ENCODE assay signal across 9 cellular contexts in the genomic region with DNA sequence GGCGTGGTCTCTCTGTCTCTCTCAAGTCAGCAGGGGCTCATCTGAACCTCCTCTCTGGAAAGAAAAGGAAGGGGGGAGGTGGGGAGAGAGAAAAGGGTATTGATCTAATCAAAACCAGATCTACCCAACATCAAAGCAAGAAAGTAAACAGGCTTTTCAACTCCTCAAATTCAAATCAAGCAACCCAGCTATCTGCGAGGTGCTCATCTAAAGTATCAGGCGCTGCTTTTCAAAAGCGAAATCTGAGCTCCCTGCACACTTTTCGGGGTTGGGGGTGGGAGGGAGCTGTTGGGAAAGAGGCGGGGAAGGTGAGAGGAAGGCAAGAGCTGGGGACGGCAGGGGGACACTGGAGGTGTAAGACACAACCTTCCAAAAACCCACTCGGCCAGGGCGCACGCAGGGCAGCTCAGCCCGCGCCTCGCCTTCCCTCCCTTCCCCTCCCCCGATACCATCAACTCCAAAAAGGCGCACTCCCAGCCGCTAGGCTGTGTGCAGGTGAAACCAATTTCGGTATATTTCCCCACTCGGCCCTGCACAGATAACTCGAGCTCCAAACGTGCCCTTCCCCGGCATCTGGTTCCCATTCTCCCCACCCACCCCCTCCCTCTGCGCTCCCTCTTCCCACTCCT. TPM values are rescaled to one million over a fixed set of nuclear protein-coding genes. Genes with fewer than 3 reads are reported as not detected.
A peak's percentile ranks its signal among the peaks of the same experiment; 100 is the strongest.
DNase-seq lines count a peak whose midpoint lies in the region; ATAC-seq and TF ChIP-seq lines count a peak whose summit lies in the region.
"Had no signal": no experiment of that assay in that cellular context is flagged by ENCODE, and none has a peak within 500 bp of the region (broad histone marks: within the 10 kb centered on the region; RNA-seq: fewer than 3 reads in every experiment).

No MANE protein-coding gene starts in this region.

- DNase-seq in NCI-H345 (lab: John Stamatoyannopoulos, UW) (peak; percentile 13), NCI-H345 treated with DMSO at 0.1 percent for 48 hours (lab: John Stamatoyannopoulos, UW; ENCODE audit: unreplicated experiment) (no peak), iPS-NIHi11 (ENCODE audit: low spot score) (peak; percentile 23), ascending aorta (ENCODE audit: low spot score in 2 of 2) (no peak)
- peak; percentile 31 for DNase-seq in activated CD4-positive, alpha-beta memory T cell treated with anti-CD3 and anti-CD28 coated beads for 36 hours
- DNase-seq in stimulated activated naive CD8-positive, alpha-beta T cell treated with anti-CD3 and anti-CD28 coated beads, Interleukin-15, amount 100 ng/mL, for 72 hours, result no peak

- H3K27ac ChIP-seq in ascending aorta, result peak overlapping the region in 1 of 2 donors; percentile 90

- POLR2A ChIA-PET in activated CD4-positive, alpha-beta memory T cell treated with anti-CD3 and anti-CD28 coated beads for 36 hours (lab: Charles Lee), result interaction anchor here (1.1 kb wide), 1 partner anchor 26 kb away, joined by 3 read pairs; no protein-coding TSS in a partner anchor

- H3K4me1 Mint-ChIP-seq in activated CD4-positive, alpha-beta memory T cell treated with anti-CD3 and anti-CD28 coated beads for 36 hours (ENCODE audit: low read depth), result peaks cover 19% of the 10 kb centered on the region
- H3K4me1 Mint-ChIP-seq in stimulated activated naive CD8-positive, alpha-beta T cell treated with anti-CD3 and anti-CD28 coated beads, Interleukin-15, amount 100 ng/mL, for 72 hours, result peaks cover 22% of the 10 kb centered on the region

- H3K9me3 Mint-ChIP-seq in activated CD4-positive, alpha-beta memory T cell treated with anti-CD3 and anti-CD28 coated beads for 36 hours, result no peaks in the 10 kb centered on the region
- no peaks in the 10 kb centered on the region for H3K9me3 Mint-ChIP-seq in stimulated activated naive CD8-positive, alpha-beta T cell treated with anti-CD3 and anti-CD28 coated beads, Interleukin-15, amount 100 ng/mL, for 72 hours

- H3K36me3 ChIP-seq in ascending aorta, result peaks cover 0 to 4% of the 10 kb centered on the region in 2 donors

- CTCF ChIA-PET in activated CD4-positive, alpha-beta memory T cell treated with anti-CD3 and anti-CD28 coated beads for 36 hours (lab: Charles Lee), result interaction anchor here (1.0 to 3.6 kb wide), 4 partner anchors 328 to 607 kb away, joined by 3 to 38 read pairs (median 4); no protein-coding TSS in a partner anchor

- H3K9me3 ChIP-seq in ascending aorta, result no peaks in the 10 kb centered on the region

- H3K36me3 Mint-ChIP-seq in activated CD4-positive, alpha-beta memory T cell treated with anti-CD3 and anti-CD28 coated beads for 36 hours, result peaks cover 1% of the 10 kb centered on the region

- H3K4me3 Mint-ChIP-seq in activated CD4-positive, alpha-beta memory T cell treated with anti-CD3 and anti-CD28 coated beads for 36 hours, result peak overlapping the region; percentile 76
- H3K4me3 Mint-ChIP-seq in stimulated activated naive CD8-positive, alpha-beta T cell treated with anti-CD3 and anti-CD28 coated beads, Interleukin-15, amount 100 ng/mL, for 72 hours, result peak overlapping the region; percentile 75 to 86

- no peak for TF ChIP-seq CTCF in ascending aorta (IDR thresholded peaks at IDR 0.05)

- H3K27ac Mint-ChIP-seq in activated CD4-positive, alpha-beta memory T cell treated with anti-CD3 and anti-CD28 coated beads for 36 hours, result no peak overlapping the region
- H3K27ac Mint-ChIP-seq in stimulated activated naive CD8-positive, alpha-beta T cell treated with anti-CD3 and anti-CD28 coated beads, Interleukin-15, amount 100 ng/mL, for 72 hours, result no peak overlapping the region

- peaks cover 8 to 16% of the 10 kb centered on the region in 2 donors for H3K4me1 ChIP-seq in ascending aorta

- peak overlapping the region in 1 of 2 donors; percentile 97 for H3K4me3 ChIP-seq in ascending aorta

- ATAC-seq in stimulated activated naive CD8-positive, alpha-beta T cell treated with anti-CD3 and anti-CD28 coated beads, Interleukin-15, amount 100 ng/mL, for 72 hours, result no peak
- ATAC-seq in HG03097 (IDR thresholded peaks at IDR 0.05; ENCODE audit: low FRiP score, unreplicated experiment) (no peak), GM19397 (IDR thresholded peaks at IDR 0.05; ENCODE audit: unreplicated experiment) (no peak)
- ATAC-seq: esophagus mucosa had no signal

- H3K27me3 Mint-ChIP-seq in activated CD4-positive, alpha-beta memory T cell treated with anti-CD3 and anti-CD28 coated beads for 36 hours, result no peaks in the 10 kb centered on the region
- no peaks in the 10 kb centered on the region for H3K27me3 Mint-ChIP-seq in stimulated activated naive CD8-positive, alpha-beta T cell treated with anti-CD3 and anti-CD28 coated beads, Interleukin-15, amount 100 ng/mL, for 72 hours

- intact Hi-C loops in activated CD4-positive, alpha-beta memory T cell treated with anti-CD3 and anti-CD28 coated beads for 36 hours (cut with micrococcal nuclease), result loop anchor here (10.0 kb wide), 2 partner anchors 104 to 606 kb away; no protein-coding TSS in a partner anchor
- intact Hi-C loops in ascending aorta (cut with DNase I), result loop anchor here (2.0 to 5.0 kb wide), 3 partner anchors 72 to 326 kb away; no protein-coding TSS in a partner anchor

- H3K27me3 ChIP-seq in ascending aorta, result no peaks in the 10 kb centered on the region

RNA-seq across cellular contexts. Expression of gene AXIN2, which starts 2.7 kb away (rescaled TPM):
- 1 to 10 TPM; 3.9 to 4.4 TPM for total RNA-seq in activated CD4-positive, alpha-beta memory T cell treated with anti-CD3 and anti-CD28 coated beads for 36 hours
- 27.5 TPM for total RNA-seq in ascending aorta

Comparison
In these comparisons a context has a peak if more than half of its experiments do, and no peak if none do; other contexts are left out.
1. DNase-seq: peak in NCI-H345 (single experiment), activated CD4-positive, alpha-beta memory T cell treated with anti-CD3 and anti-CD28 coated beads for 36 hours (single experiment) and iPS-NIHi11 (single experiment); none in NCI-H345 treated with DMSO at 0.1 percent for 48 hours (single experiment), stimulated activated naive CD8-positive, alpha-beta T cell treated with anti-CD3 and anti-CD28 coated beads, Interleukin-15, amount 100 ng/mL, for 72 hours (0 of 2) and ascending aorta (0 of 2).